ENCODE assay signal across 23 cellular contexts in the genomic region with DNA sequence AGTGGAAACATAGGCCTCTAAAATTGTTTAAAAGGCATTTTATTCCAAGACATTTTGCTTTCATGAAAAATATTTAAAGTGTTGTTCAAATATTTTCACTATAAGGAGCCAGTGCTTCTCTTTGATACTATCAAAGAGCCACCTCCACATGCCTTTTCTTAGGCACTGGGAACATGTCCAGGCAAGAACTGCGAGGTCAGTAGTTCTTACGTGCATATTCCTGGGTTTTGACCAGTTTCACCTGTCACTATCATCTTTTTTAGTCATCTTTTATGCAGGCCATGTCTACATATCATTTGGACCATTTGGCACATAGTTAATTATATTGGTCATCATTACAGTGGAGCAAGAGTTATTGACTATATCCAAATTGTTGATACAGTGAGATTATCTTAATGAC.
"Had no signal": no experiment of that assay in that cellular context is flagged by ENCODE, and none has a peak within 500 bp of the region (broad histone marks: within the 10 kb centered on the region; RNA-seq: fewer than 3 reads in every experiment).

No MANE protein-coding gene starts in this region.

- H3K36me3 Mint-ChIP-seq: mesothelial cell of epicardium; naive thymus-derived CD4-positive, alpha-beta T cell; stimulated activated naive B cell treated with anti-CD40 and anti-IgM and Interleukin-4, amounts not matched to agents 10 μg/mL and 1 μg/mL and 100 μg/mL, for 72 hours had no signal

- H3K4me3 ChIP-seq: dorsolateral prefrontal cortex, esophagus squamous epithelium, lung, mucosa of descending colon, prostate gland, right atrium auricular region, spleen, thoracic aorta, tibial nerve, upper lobe of left lung, uterus had no signal

- H3K27ac Mint-ChIP-seq: mesothelial cell of epicardium; naive thymus-derived CD4-positive, alpha-beta T cell; nephron; stimulated activated naive B cell treated with anti-CD40 and anti-IgM and Interleukin-4, amounts not matched to agents 10 μg/mL and 1 μg/mL and 100 μg/mL, for 72 hours; stimulated activated naive CD8-positive, alpha-beta T cell treated with anti-CD3 and anti-CD28 coated beads, Interleukin-15, Interleukin-2, amounts not matched to agents 100 ng/mL and 50 ng/mL, for 24 hours had no signal

- H3K4me3 Mint-ChIP-seq: mesothelial cell of epicardium; naive thymus-derived CD4-positive, alpha-beta T cell; nephron; stimulated activated naive B cell treated with anti-CD40 and anti-IgM and Interleukin-4, amounts not matched to agents 10 μg/mL and 1 μg/mL and 100 μg/mL, for 72 hours; stimulated activated naive CD8-positive, alpha-beta T cell treated with anti-CD3 and anti-CD28 coated beads, Interleukin-15, Interleukin-2, amounts not matched to agents 100 ng/mL and 50 ng/mL, for 24 hours had no signal

- H3K9me3 ChIP-seq: esophagus squamous epithelium, mucosa of descending colon, prostate gland, right atrium auricular region, spleen, thoracic aorta, tibial nerve, upper lobe of left lung, uterus had no signal

- H3K27ac ChIP-seq: dorsolateral prefrontal cortex, esophagus squamous epithelium, prostate gland, right atrium auricular region, spleen, thoracic aorta, tibial nerve, upper lobe of left lung, uterus had no signal

- H3K9me3 Mint-ChIP-seq: mesothelial cell of epicardium; nephron; stimulated activated naive B cell treated with anti-CD40 and anti-IgM and Interleukin-4, amounts not matched to agents 10 μg/mL and 1 μg/mL and 100 μg/mL, for 72 hours had no signal

- H3K27me3 ChIP-seq: dorsolateral prefrontal cortex, esophagus squamous epithelium, right atrium auricular region, spleen, tibial nerve, upper lobe of left lung, uterus had no signal

- H3K27me3 Mint-ChIP-seq: naive thymus-derived CD4-positive, alpha-beta T cell; stimulated activated naive B cell treated with anti-CD40 and anti-IgM and Interleukin-4, amounts not matched to agents 10 μg/mL and 1 μg/mL and 100 μg/mL, for 72 hours; stimulated activated naive CD8-positive, alpha-beta T cell treated with anti-CD3 and anti-CD28 coated beads, Interleukin-15, Interleukin-2, amounts not matched to agents 100 ng/mL and 50 ng/mL, for 24 hours had no signal

- H3K4me1 Mint-ChIP-seq: naive thymus-derived CD4-positive, alpha-beta T cell; nephron; stimulated activated naive B cell treated with anti-CD40 and anti-IgM and Interleukin-4, amounts not matched to agents 10 μg/mL and 1 μg/mL and 100 μg/mL, for 72 hours had no signal

- H3K36me3 ChIP-seq: esophagus squamous epithelium, prostate gland, right atrium auricular region, spleen, thoracic aorta, tibial nerve, upper lobe of left lung, uterus had no signal

- ATAC-seq: mucosa of descending colon; naive thymus-derived CD4-positive, alpha-beta T cell; sciatic nerve; stimulated activated naive B cell treated with anti-CD40 and anti-IgM and Interleukin-4, amounts not matched to agents 10 μg/mL and 1 μg/mL and 100 μg/mL, for 72 hours had no signal

- H3K4me1 ChIP-seq: esophagus squamous epithelium, prostate gland, right atrium auricular region, spleen, tibial nerve, upper lobe of left lung, uterus had no signal

- DNase-seq: dorsolateral prefrontal cortex; effector CD4-positive, alpha-beta T cell; erythroblast; esophagus squamous epithelium; foreskin melanocyte; hypothalamus; mesenchymal stem cell; mucosa of descending colon; naive thymus-derived CD4-positive, alpha-beta T cell; nucleus accumbens; spleen; stimulated activated naive B cell treated with anti-CD40 and anti-IgM and Interleukin-4, amounts not matched to agents 10 μg/mL and 1 μg/mL and 100 μg/mL, for 72 hours; upper lobe of left lung; uterus had no signal
